16 cellular contexts compared by ENCODE assay signal in the genomic region with DNA sequence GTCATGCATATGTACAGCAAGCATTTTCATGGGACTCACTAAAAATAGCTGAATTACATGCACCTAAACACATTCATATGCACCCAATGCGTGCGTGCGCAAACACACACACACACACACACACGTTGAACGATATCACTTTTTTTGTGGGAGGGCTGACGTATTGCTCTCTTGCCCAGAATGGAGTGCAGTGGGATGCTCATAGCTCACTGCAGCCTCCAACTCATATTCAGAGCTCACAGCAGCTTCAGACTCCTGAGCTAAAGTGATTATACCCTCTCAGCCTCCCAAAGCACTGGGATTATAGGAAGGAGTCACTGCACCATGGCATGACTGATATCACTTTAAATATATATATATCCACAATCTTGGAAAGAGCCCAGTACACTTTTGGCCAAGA.
"Had no signal": no experiment of that assay in that cellular context is flagged by ENCODE, and none has a peak within 500 bp of the region (broad histone marks: within the 10 kb centered on the region; RNA-seq: fewer than 3 reads in every experiment).

No MANE protein-coding gene starts in this region.

- DNase-seq: activated CD4-positive, alpha-beta T cell treated with anti-CD3 and anti-CD28 coated beads, Interleukin-2, amount 50 U/mL, for 1 hour; activated gamma-delta T cell treated with Interleukin-2 at 50 U/mL for 16 hours; activated T-cell treated with anti-CD3 and anti-CD28 coated beads, Interleukin-2, amount 50 U/mL, for 48 hours; adrenal gland; colonic mucosa; foreskin melanocyte; heart left ventricle; mammary epithelial cell; naive thymus-derived CD8-positive, alpha-beta T cell; occipital lobe; right lobe of liver; spleen; stimulated activated CD4-positive, alpha-beta T cell treated with anti-CD3 and anti-CD28 coated beads, Interleukin-2, amount 100 ng/mL, for 24 hours; stimulated activated naive B cell treated with anti-CD40 and anti-IgM and Interleukin-4, amounts not matched to agents 10 μg/mL and 1 μg/mL and 100 μg/mL, for 72 hours; WERI-Rb-1 had no signal

- H3K4me3 Mint-ChIP-seq: naive thymus-derived CD8-positive, alpha-beta T cell; stimulated activated naive B cell treated with anti-CD40 and anti-IgM and Interleukin-4, amounts not matched to agents 10 μg/mL and 1 μg/mL and 100 μg/mL, for 72 hours had no signal

- H3K4me1 Mint-ChIP-seq: naive thymus-derived CD8-positive, alpha-beta T cell; stimulated activated naive B cell treated with anti-CD40 and anti-IgM and Interleukin-4, amounts not matched to agents 10 μg/mL and 1 μg/mL and 100 μg/mL, for 72 hours had no signal

- H3K27ac Mint-ChIP-seq: naive thymus-derived CD8-positive, alpha-beta T cell; progenitor cell of endocrine pancreas; stimulated activated naive B cell treated with anti-CD40 and anti-IgM and Interleukin-4, amounts not matched to agents 10 μg/mL and 1 μg/mL and 100 μg/mL, for 72 hours had no signal

- H3K27me3 Mint-ChIP-seq: naive thymus-derived CD8-positive, alpha-beta T cell; progenitor cell of endocrine pancreas; stimulated activated naive B cell treated with anti-CD40 and anti-IgM and Interleukin-4, amounts not matched to agents 10 μg/mL and 1 μg/mL and 100 μg/mL, for 72 hours had no signal

- H3K36me3 Mint-ChIP-seq: naive thymus-derived CD8-positive, alpha-beta T cell; stimulated activated naive B cell treated with anti-CD40 and anti-IgM and Interleukin-4, amounts not matched to agents 10 μg/mL and 1 μg/mL and 100 μg/mL, for 72 hours had no signal
